8 cellular contexts compared by ENCODE assay signal in genomic region chr19:57280165-57280912, GRCh38.
A peak's percentile ranks its signal among the peaks of the same experiment; 100 is the strongest.
DNase-seq lines count a peak whose midpoint lies in the region; ATAC-seq and TF ChIP-seq lines count a peak whose summit lies in the region.

ZNF460 (plus strand) TSS chr19:57280485; CDS start chr19:57280807, 322 bp downstream.

- ATAC-seq in GM19025 (IDR thresholded peaks at IDR 0.05; ENCODE audit: low read depth, unreplicated experiment) = peak; percentile 71
- peak; percentile 76 for ATAC-seq in HG03280 (IDR thresholded peaks at IDR 0.05; ENCODE audit: unreplicated experiment)

- DNase-seq in AG09319 (ENCODE audit: extremely low read depth, low read depth) = peak; percentile 94
- DNase-seq in NCI-H345 (lab: John Stamatoyannopoulos, UW) = peak; percentile 93
- peak; percentile 88 to 94 (median 90) for DNase-seq in activated CD4-positive, CD25-positive, alpha-beta regulatory T cell (lab: John Stamatoyannopoulos, UW)
- peak; percentile 98 for DNase-seq in cerebellar cortex (ENCODE audit: low spot score)
- peak; percentile 98 for DNase-seq in islet precursor cell
- peak; percentile 93 to 95 (median 94) for DNase-seq in stimulated activated CD4-positive, alpha-beta T cell treated with anti-CD3 and anti-CD28 coated beads, Interleukin-12 subunit alpha, Interleukin-12 subunit beta, amount 100 ng/mL, for 48 hours (ENCODE audit: low read depth in 2 of 3, low spot score in 1 of 3)

- no peak for TF ChIP-seq CTCF in AG09319 (IDR thresholded peaks at IDR 0.05; ENCODE audit: low read depth, low read length)

Comparison
In these comparisons a context has a peak if more than half of its experiments do, and no peak if none do; other contexts are left out.
1. Peak in every context shown above with its lines: DNase-seq and ATAC-seq.